6 cellular contexts compared by ENCODE assay signal in genomic region chr17:74760404-74761105, GRCh38. TPM values are rescaled to one million over a fixed set of nuclear protein-coding genes. Genes with fewer than 3 reads are reported as not detected.
DNase-seq lines count a peak whose midpoint lies in the region; ATAC-seq and TF ChIP-seq lines count a peak whose summit lies in the region.

No MANE protein-coding gene starts in this region.

- H3K9me3 Mint-ChIP-seq in GM23338 = no peaks in the 10 kb centered on the region
- no peaks in the 10 kb centered on the region for H3K9me3 Mint-ChIP-seq in activated naive CD4-positive, alpha-beta T cell treated with anti-CD3 and anti-CD28 coated beads, Interleukin-2, amount 50 U/mL, for 72 hours
- no peaks in the 10 kb centered on the region for H3K9me3 Mint-ChIP-seq in mesothelial cell of epicardium

- no peak overlapping the region for H2AFZ ChIP-seq in GM23338

- DNase-seq in GM23338 (ENCODE audit: low spot score) = no peak
- DNase-seq in activated naive CD4-positive, alpha-beta T cell treated with anti-CD3 and anti-CD28 coated beads, Interleukin-2, amount 50 U/mL, for 72 hours (ENCODE audit: low spot score in 2 of 2) = no peak
- DNase-seq in mesothelial cell of epicardium (ENCODE audit: low spot score in 2 of 2, unreplicated experiment in 2 of 2) = no peak
- DNase-seq in EL = no peak
- no peak for DNase-seq in GM19238 (ENCODE audit: insufficient read length, low spot score)

- H3K27me3 ChIP-seq in GM23338 (ENCODE audit: insufficient read depth) = no peaks in the 10 kb centered on the region

- H3K4me3 Mint-ChIP-seq in GM23338 = peak overlapping the region; percentile 44
- H3K4me3 Mint-ChIP-seq in mesothelial cell of epicardium = peak overlapping the region; percentile 17

- peaks cover 35% of the 10 kb centered on the region for H4K20me1 ChIP-seq in GM23338 (replicated peaks; ENCODE audit: insufficient read depth)

- H3F3A ChIP-seq in GM23338 (replicated peaks; ENCODE audit: low read depth) = no peaks in the 10 kb centered on the region

- peak overlapping the region; percentile 76 for H3K27ac ChIP-seq in GM23338 (ENCODE audit: low read depth)

- ATAC-seq in GM23338 = peak; percentile 34
- no peak for ATAC-seq in activated naive CD4-positive, alpha-beta T cell treated with anti-CD3 and anti-CD28 coated beads, Interleukin-2, amount 50 U/mL, for 72 hours
- ATAC-seq in HG03354 (IDR thresholded peaks at IDR 0.05; ENCODE audit: poor library complexity, severe bottlenecking, unreplicated experiment) = no peak

- H3K27ac Mint-ChIP-seq in GM23338 (peak overlapping the region; percentile 96), mesothelial cell of epicardium (peak overlapping the region; percentile 83)
- peak overlapping the region; percentile 22 to 60 for H3K27ac Mint-ChIP-seq in activated naive CD4-positive, alpha-beta T cell treated with anti-CD3 and anti-CD28 coated beads, Interleukin-2, amount 50 U/mL, for 72 hours

- peaks cover 60% of the 10 kb centered on the region for H3K4me1 Mint-ChIP-seq in GM23338
- H3K4me1 Mint-ChIP-seq in mesothelial cell of epicardium = peaks cover 73% of the 10 kb centered on the region

- no peak for TF ChIP-seq CTCF in GM23338 (conservative IDR thresholded peaks at IDR 0.05; ENCODE audit: low read depth in 2 of 2)
- TF ChIP-seq CTCF in mesothelial cell of epicardium (IDR thresholded peaks at IDR 0.05; ENCODE audit: unreplicated experiment) = no peak

- H3K36me3 ChIP-seq in GM23338 (ENCODE audit: insufficient read depth) = no peaks in the 10 kb centered on the region

- H3K4me3 ChIP-seq in GM23338 = peak overlapping the region; percentile 35; the same call in 1 of the 2 replicates

- H3K36me3 Mint-ChIP-seq in GM23338 (ENCODE audit: low read depth) (no peaks in the 10 kb centered on the region; the same call in 1 of the 3 replicates), mesothelial cell of epicardium (no peaks in the 10 kb centered on the region)
- no peaks in the 10 kb centered on the region for H3K36me3 Mint-ChIP-seq in activated naive CD4-positive, alpha-beta T cell treated with anti-CD3 and anti-CD28 coated beads, Interleukin-2, amount 50 U/mL, for 72 hours

- H3K4me2 ChIP-seq in GM23338 = peak overlapping the region; percentile 71

- H3K79me2 ChIP-seq in GM23338 (replicated peaks; ENCODE audit: insufficient read depth) = peaks cover 54% of the 10 kb centered on the region

- H3K9me2 ChIP-seq in GM23338 (ENCODE audit: insufficient read depth) = no peaks in the 10 kb centered on the region

- H3K27me3 Mint-ChIP-seq in GM23338 (ENCODE audit: insufficient read depth, low read depth, poor library complexity) (peaks cover 12% of the 10 kb centered on the region), mesothelial cell of epicardium (ENCODE audit: low read depth) (no peaks in the 10 kb centered on the region)

- H3K4me1 ChIP-seq in GM23338 (ENCODE audit: insufficient read depth) = peaks cover 41% of the 10 kb centered on the region

TF ChIP-seq in GM23338, 12 proteins besides CTCF, POLR2A, EP300 and RAD21:
- no peak for TF ChIP-seq NANOG (IDR thresholded peaks at IDR 0.05; ENCODE audit: borderline replicate concordance)
- TF ChIP-seq, protein P1, sequence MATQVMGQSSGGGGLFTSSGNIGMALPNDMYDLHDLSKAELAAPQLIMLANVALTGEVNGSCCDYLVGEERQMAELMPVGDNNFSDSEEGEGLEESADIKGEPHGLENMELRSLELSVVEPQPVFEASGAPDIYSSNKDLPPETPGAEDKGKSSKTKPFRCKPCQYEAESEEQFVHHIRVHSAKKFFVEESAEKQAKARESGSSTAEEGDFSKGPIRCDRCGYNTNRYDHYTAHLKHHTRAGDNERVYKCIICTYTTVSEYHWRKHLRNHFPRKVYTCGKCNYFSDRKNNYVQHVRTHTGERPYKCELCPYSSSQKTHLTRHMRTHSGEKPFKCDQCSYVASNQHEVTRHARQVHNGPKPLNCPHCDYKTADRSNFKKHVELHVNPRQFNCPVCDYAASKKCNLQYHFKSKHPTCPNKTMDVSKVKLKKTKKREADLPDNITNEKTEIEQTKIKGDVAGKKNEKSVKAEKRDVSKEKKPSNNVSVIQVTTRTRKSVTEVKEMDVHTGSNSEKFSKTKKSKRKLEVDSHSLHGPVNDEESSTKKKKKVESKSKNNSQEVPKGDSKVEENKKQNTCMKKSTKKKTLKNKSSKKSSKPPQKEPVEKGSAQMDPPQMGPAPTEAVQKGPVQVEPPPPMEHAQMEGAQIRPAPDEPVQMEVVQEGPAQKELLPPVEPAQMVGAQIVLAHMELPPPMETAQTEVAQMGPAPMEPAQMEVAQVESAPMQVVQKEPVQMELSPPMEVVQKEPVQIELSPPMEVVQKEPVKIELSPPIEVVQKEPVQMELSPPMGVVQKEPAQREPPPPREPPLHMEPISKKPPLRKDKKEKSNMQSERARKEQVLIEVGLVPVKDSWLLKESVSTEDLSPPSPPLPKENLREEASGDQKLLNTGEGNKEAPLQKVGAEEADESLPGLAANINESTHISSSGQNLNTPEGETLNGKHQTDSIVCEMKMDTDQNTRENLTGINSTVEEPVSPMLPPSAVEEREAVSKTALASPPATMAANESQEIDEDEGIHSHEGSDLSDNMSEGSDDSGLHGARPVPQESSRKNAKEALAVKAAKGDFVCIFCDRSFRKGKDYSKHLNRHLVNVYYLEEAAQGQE (IDR thresholded peaks at IDR 0.05; ENCODE audit: unreplicated experiment) = peak; percentile 45

RNA-seq across cellular contexts. Expression of gene NHERF1, which starts 12.1 kb away (rescaled TPM):
- total RNA-seq in GM23338 (2014; rRNA removed; shearing (Covaris generic)) = 85.8 and 100 TPM in 2 replicates
- polyA plus RNA-seq in GM23338 (2016; fragmentation: Nextera tagmentation; extraction: Ambion mirVana) = 48.8 and 49.3 TPM in 2 replicates
- total RNA-seq in activated naive CD4-positive, alpha-beta T cell treated with anti-CD3 and anti-CD28 coated beads, Interleukin-2, amount 50 U/mL, for 72 hours = 100 to 1,000 TPM in 1 of 2 donors, 10 to 100 TPM in 1; 59.0 to 114 TPM
- 34.4 to 36.2 TPM (median 34.8 TPM) in 3 replicates for total RNA-seq in mesothelial cell of epicardium

RNA-seq across cellular contexts. Expression of gene NAT9, which starts 15.6 kb away (rescaled TPM):
- total RNA-seq in GM23338 (2014; rRNA removed; shearing (Covaris generic)) = 37.5 and 62.1 TPM in 2 replicates
- polyA plus RNA-seq in GM23338 (2016; fragmentation: Nextera tagmentation; extraction: Ambion mirVana) = 30.7 and 37.3 TPM in 2 replicates
- total RNA-seq in activated naive CD4-positive, alpha-beta T cell treated with anti-CD3 and anti-CD28 coated beads, Interleukin-2, amount 50 U/mL, for 72 hours = 10 to 100 TPM; 38.2 to 57.2 TPM
- total RNA-seq in mesothelial cell of epicardium = 78.2 to 83.7 TPM (median 83.1 TPM) in 3 replicates

RNA-seq across cellular contexts. Expression of gene RAB37, which starts 23.5 kb away (rescaled TPM):
- 3.4 and 5.2 TPM in 2 replicates for total RNA-seq in GM23338 (2014; rRNA removed; shearing (Covaris generic))
- 3.3 and 3.6 TPM in 2 replicates for polyA plus RNA-seq in GM23338 (2016; fragmentation: Nextera tagmentation; extraction: Ambion mirVana)
- total RNA-seq in activated naive CD4-positive, alpha-beta T cell treated with anti-CD3 and anti-CD28 coated beads, Interleukin-2, amount 50 U/mL, for 72 hours = 1 to 10 TPM; 3.4 to 4.0 TPM
- 0.16 to 0.38 TPM (median 0.24 TPM) in 3 replicates for total RNA-seq in mesothelial cell of epicardium

RNA-seq across cellular contexts. Expression of gene CD300LF, which starts 47.8 kb away (rescaled TPM):
- total RNA-seq in GM23338 (2014; rRNA removed; shearing (Covaris generic)) = not detected in 2 replicates
- not detected in 2 replicates for polyA plus RNA-seq in GM23338 (2016; fragmentation: Nextera tagmentation; extraction: Ambion mirVana)
- total RNA-seq in activated naive CD4-positive, alpha-beta T cell treated with anti-CD3 and anti-CD28 coated beads, Interleukin-2, amount 50 U/mL, for 72 hours = not detected
- not detected in 3 replicates for total RNA-seq in mesothelial cell of epicardium

Comparison
In these comparisons a context has a peak if more than half of its experiments do, and no peak if none do; other contexts are left out.
1. H3K27ac Mint-ChIP-seq: peak in every context shown above with its lines; median percentile 96 in GM23338; 83 in mesothelial cell of epicardium; 41 in activated naive CD4-positive, alpha-beta T cell treated with anti-CD3 and anti-CD28 coated beads, Interleukin-2, amount 50 U/mL, for 72 hours.